Comparison of ENCODE assay signal across 1 cellular context in genomic region chr1:203146537-203146936, GRCh38.
TF ChIP-seq lines count a peak whose summit lies in the region.

No MANE protein-coding gene starts in this region.

TF ChIP-seq in H1, 55 proteins besides CTCF, POLR2A, EP300 and RAD21:
- no peak for TF ChIP-seq ZNF274 (IDR thresholded peaks at IDR 0.05; ENCODE audit: borderline replicate concordance, extremely low read depth, low read length)
- no peak for TF ChIP-seq NRF1 (IDR thresholded peaks at IDR 0.05; ENCODE audit: low read depth, low read length)
- no peak for TF ChIP-seq RFX5 (IDR thresholded peaks at IDR 0.05; ENCODE audit: borderline replicate concordance, low read depth, low read length)
- no peak for TF ChIP-seq RXRA (IDR thresholded peaks at IDR 0.05; ENCODE audit: insufficient read depth, low read depth, low read length)
- no peak for TF ChIP-seq SAP30 (IDR thresholded peaks at IDR 0.05; ENCODE audit: insufficient read depth, insufficient replicate concordance, low read length)
- no peak for TF ChIP-seq TBP (IDR thresholded peaks at IDR 0.05; ENCODE audit: low read depth, low read length)
- TF ChIP-seq CTBP2 (IDR thresholded peaks at IDR 0.05; ENCODE audit: borderline replicate concordance, insufficient read depth, insufficient read length, low read length): no peak
- TF ChIP-seq E2F6 (IDR thresholded peaks at IDR 0.05): no peak
- no peak for TF ChIP-seq GABPA (IDR thresholded peaks at IDR 0.05; ENCODE audit: borderline replicate concordance, insufficient read depth, low read length)
